ENCODE assay signal across 21 cellular contexts in genomic region chr5:10295619-10296326, GRCh38. TPM values are rescaled to one million over a fixed set of nuclear protein-coding genes. Genes with fewer than 3 reads are reported as not detected.
DNase-seq lines count a peak whose midpoint lies in the region; ATAC-seq and TF ChIP-seq lines count a peak whose summit lies in the region.
"Had no signal": no experiment of that assay in that cellular context is flagged by ENCODE, and none has a peak within 500 bp of the region (broad histone marks: within the 10 kb centered on the region; RNA-seq: fewer than 3 reads in every experiment).

No MANE protein-coding gene starts in this region.

- no peaks in the 10 kb centered on the region for H4K20me1 ChIP-seq in neural progenitor cell (ENCODE audit: low read depth)

- no peak overlapping the region for H2AFZ ChIP-seq in neural progenitor cell (replicated peaks)

- no peaks in the 10 kb centered on the region for H3K27me3 ChIP-seq in neural progenitor cell
- no peaks in the 10 kb centered on the region for H3K27me3 ChIP-seq in foreskin keratinocyte
- H3K27me3 ChIP-seq: heart left ventricle, neutrophil, SJSA1 had no signal

- H3K4me3 Mint-ChIP-seq in neural progenitor cell, result no peak overlapping the region
- H3K4me3 Mint-ChIP-seq: activated B cell treated with CpG ODN at 0.5 μM for 24 hours; activated CD4-positive, alpha-beta memory T cell treated with anti-CD3 and anti-CD28 coated beads, Interleukin-2, amount 10 ng/mL, durations not matched to agents 7 days and 5 days; activated naive CD8-positive, alpha-beta T cell; CD4-positive, CD25-positive, alpha-beta regulatory T cell; effector memory CD8-positive, alpha-beta T cell had no signal

- peaks cover 10% of the 10 kb centered on the region for H3K36me3 Mint-ChIP-seq in neural progenitor cell
- H3K36me3 Mint-ChIP-seq: activated naive CD8-positive, alpha-beta T cell; CD4-positive, CD25-positive, alpha-beta regulatory T cell had no signal

- no peak overlapping the region for H3K4me2 ChIP-seq in neural progenitor cell

- ATAC-seq in GM18873 (IDR thresholded peaks at IDR 0.05; ENCODE audit: low FRiP score, unreplicated experiment) (peak; percentile 64), foreskin keratinocyte (no peak)
- ATAC-seq: effector memory CD8-positive, alpha-beta T cell; HCT116; heart left ventricle had no signal

- H3K4me1 Mint-ChIP-seq in neural progenitor cell, result no peaks in the 10 kb centered on the region
- H3K4me1 Mint-ChIP-seq: activated B cell treated with CpG ODN at 0.5 μM for 24 hours; activated CD4-positive, alpha-beta memory T cell treated with anti-CD3 and anti-CD28 coated beads, Interleukin-2, amount 10 ng/mL, durations not matched to agents 7 days and 5 days; CD4-positive, CD25-positive, alpha-beta regulatory T cell had no signal

- no peaks in the 10 kb centered on the region for H3K9me3 ChIP-seq in neural progenitor cell (ENCODE audit: low read depth)
- H3K9me3 ChIP-seq: heart left ventricle, neutrophil, SJSA1, thoracic aorta had no signal

- no peaks in the 10 kb centered on the region for H3K27me3 Mint-ChIP-seq in neural progenitor cell (ENCODE audit: insufficient read depth, low read depth)

- H3K4me1 ChIP-seq in neural progenitor cell, result peaks cover 6% of the 10 kb centered on the region
- no peaks in the 10 kb centered on the region for H3K4me1 ChIP-seq in foreskin keratinocyte
- H3K4me1 ChIP-seq: heart left ventricle had no signal

- no peaks in the 10 kb centered on the region for H3F3A ChIP-seq in neural progenitor cell (ENCODE audit: low read depth)

- H3K9ac ChIP-seq in neural progenitor cell, result no peak overlapping the region

- no peak for TF ChIP-seq CTCF in choroid plexus epithelial cell (conservative IDR thresholded peaks at IDR 0.05; ENCODE audit: low read depth, low read length)
- no peak for TF ChIP-seq CTCF in neural progenitor cell (IDR thresholded peaks at IDR 0.05)
- TF ChIP-seq CTCF in foreskin keratinocyte (conservative IDR thresholded peaks at IDR 0.05), result no peak

- H3K4me3 ChIP-seq in choroid plexus epithelial cell (ENCODE audit: low read depth, low read length) (no peak overlapping the region), neural progenitor cell (no peak overlapping the region)
- H3K4me3 ChIP-seq: heart left ventricle, SJSA1, thoracic aorta had no signal

- peak overlapping the region; percentile 18 for H3K27ac Mint-ChIP-seq in neural progenitor cell
- H3K27ac Mint-ChIP-seq: activated B cell treated with CpG ODN at 0.5 μM for 24 hours; activated CD4-positive, alpha-beta memory T cell treated with anti-CD3 and anti-CD28 coated beads, Interleukin-2, amount 10 ng/mL, durations not matched to agents 7 days and 5 days; activated naive CD8-positive, alpha-beta T cell; CD4-positive, CD25-positive, alpha-beta regulatory T cell; effector memory CD8-positive, alpha-beta T cell had no signal

- peaks cover 3% of the 10 kb centered on the region for H3K9me3 Mint-ChIP-seq in neural progenitor cell
- H3K9me3 Mint-ChIP-seq: activated B cell treated with CpG ODN at 0.5 μM for 24 hours; activated CD4-positive, alpha-beta memory T cell treated with anti-CD3 and anti-CD28 coated beads, Interleukin-2, amount 10 ng/mL, durations not matched to agents 7 days and 5 days; effector memory CD8-positive, alpha-beta T cell had no signal

- DNase-seq in choroid plexus epithelial cell (ENCODE audit: low read depth) (peak; percentile 69), neural progenitor cell (ENCODE audit: low spot score) (no peak), foreskin keratinocyte (no peak), NCI-H524 (lab: John Stamatoyannopoulos, UW) (no peak)
- no peak for DNase-seq in stimulated activated CD4-positive, alpha-beta T cell treated with anti-CD3 and anti-CD28 coated beads, Interleukin-4, amount 100 ng/mL, for 24 hours
- DNase-seq: activated B cell treated with CpG ODN at 0.5 μM for 24 hours; activated CD4-positive, alpha-beta memory T cell treated with anti-CD3 and anti-CD28 coated beads, Interleukin-2, amount 10 ng/mL, durations not matched to agents 7 days and 5 days; activated T-cell treated with anti-CD3 and anti-CD28 coated beads, Interleukin-2, amount 50 U/mL, for 1 hour; CD4-positive, CD25-positive, alpha-beta regulatory T cell; effector memory CD8-positive, alpha-beta T cell; heart left ventricle; IMR-90; MM.1S; NCI-H2171 treated with DMSO at 0.1 percent for 48 hours; NCI-H748 treated with DMSO at 0.1 percent for 48 hours had no signal

- H3K79me2 ChIP-seq in neural progenitor cell (ENCODE audit: low read depth), result no peaks in the 10 kb centered on the region

- H3K36me3 ChIP-seq in neural progenitor cell, result no peaks in the 10 kb centered on the region
- H3K36me3 ChIP-seq: neutrophil, SJSA1, thoracic aorta had no signal

- no peak overlapping the region for H3K27ac ChIP-seq in neural progenitor cell
- no peak overlapping the region for H3K27ac ChIP-seq in foreskin keratinocyte
- H3K27ac ChIP-seq: heart left ventricle, neutrophil, SJSA1, thoracic aorta had no signal

RNA-seq across cellular contexts. Expression of gene CMBL, which starts 11.9 kb away (rescaled TPM):
- total RNA-seq in neural progenitor cell (ENCODE audit: low replicate concordance) (11.3 and 11.6 TPM in 2 replicates), foreskin keratinocyte (16.4 and 17.8 TPM in 2 replicates)
- polyA plus RNA-seq in foreskin keratinocyte, result 18.0 and 20.9 TPM in 2 replicates
- total RNA-seq: activated B cell treated with CpG ODN at 0.5 μM for 24 hours had no signal

RNA-seq across cellular contexts. Expression of gene CCT5, which starts 45.7 kb away (rescaled TPM):
- total RNA-seq in neural progenitor cell (ENCODE audit: low replicate concordance), result 532 TPM in 2 replicates
- 570 and 654 TPM in 2 replicates for total RNA-seq in foreskin keratinocyte
- polyA plus RNA-seq in foreskin keratinocyte, result 339 and 428 TPM in 2 replicates

RNA-seq across cellular contexts. Expression of gene ATPSCKMT, which starts 46.1 kb away (rescaled TPM):
- total RNA-seq in neural progenitor cell (ENCODE audit: low replicate concordance) (31.7 and 50.8 TPM in 2 replicates), foreskin keratinocyte (17.1 and 17.8 TPM in 2 replicates)
- polyA plus RNA-seq in foreskin keratinocyte, result 9.6 and 13.0 TPM in 2 replicates

RNA-seq across cellular contexts. Expression of gene MARCHF6, which starts 57.7 kb away (rescaled TPM):
- total RNA-seq in neural progenitor cell (ENCODE audit: low replicate concordance) (90.2 and 151 TPM in 2 replicates), foreskin keratinocyte (67.7 and 68.4 TPM in 2 replicates)
- polyA plus RNA-seq in foreskin keratinocyte, result 27.4 and 32.7 TPM in 2 replicates
